In genomic region chrX:153878969-153879653, GRCh38 we compare ENCODE assay signal across 13 cellular contexts. TPM values are rescaled to one million over a fixed set of nuclear protein-coding genes. Genes with fewer than 3 reads are reported as not detected.
DNase-seq lines count a peak whose midpoint lies in the region; ATAC-seq and TF ChIP-seq lines count a peak whose summit lies in the region.
"Had no signal": no experiment of that assay in that cellular context is flagged by ENCODE, and none has a peak within 500 bp of the region (broad histone marks: within the 10 kb centered on the region; RNA-seq: fewer than 3 reads in every experiment).

No MANE protein-coding gene starts in this region.

- H3K9me3 ChIP-seq in right cardiac atrium (ENCODE audit: control insufficient read depth, low read length) = no peaks in the 10 kb centered on the region
- H3K9me3 ChIP-seq: esophagus squamous epithelium, vagina had no signal

- TF ChIP-seq CTCF in glutamatergic neuron (IDR thresholded peaks at IDR 0.05; ENCODE audit: partially characterized antibody, unreplicated experiment) (no peak), MCF 10A (IDR thresholded peaks at IDR 0.05; ENCODE audit: unreplicated experiment) (no peak)

- DNase-seq in left cardiac atrium = peak; percentile 11
- DNase-seq in right cardiac atrium = no peak
- DNase-seq in NCI-H446 treated with DMSO at 0.1 percent for 48 hours (lab: John Stamatoyannopoulos, UW) = peak; percentile 57
- peak; percentile 73 for DNase-seq in glutamatergic neuron
- DNase-seq in stimulated activated naive CD8-positive, alpha-beta T cell treated with anti-CD3 and anti-CD28 coated beads, Interleukin-15, amount 100 ng/mL, for 72 hours = peak; percentile 12 to 39
- no peak for DNase-seq in MCF 10A (ENCODE audit: unreplicated experiment)
- DNase-seq: esophagus squamous epithelium, mammary epithelial cell, T-helper 9 cell had no signal

- POLR2A ChIA-PET in MCF 10A (lab: Yijun Ruan, JAX) = no interaction called here

- no peak overlapping the region for H3K4me3 ChIP-seq in right cardiac atrium (ENCODE audit: low read length)
- H3K4me3 ChIP-seq: esophagus squamous epithelium, vagina had no signal

- peak overlapping the region; percentile 99 for H3K27ac Mint-ChIP-seq in glutamatergic neuron (ENCODE audit: unreplicated experiment)
- H3K27ac Mint-ChIP-seq in stimulated activated naive CD8-positive, alpha-beta T cell treated with anti-CD3 and anti-CD28 coated beads, Interleukin-15, amount 100 ng/mL, for 72 hours = no peak overlapping the region
- no peak overlapping the region for H3K27ac Mint-ChIP-seq in MCF 10A (ENCODE audit: low read depth, unreplicated experiment)

- ATAC-seq in left cardiac atrium = no peak
- no peak for ATAC-seq in right cardiac atrium
- peak; percentile 77 for ATAC-seq in stimulated activated naive CD8-positive, alpha-beta T cell treated with anti-CD3 and anti-CD28 coated beads, Interleukin-15, amount 100 ng/mL, for 72 hours
- ATAC-seq in HG03175 (IDR thresholded peaks at IDR 0.05; ENCODE audit: unreplicated experiment) = no peak
- ATAC-seq in GM21529 (IDR thresholded peaks at IDR 0.05; ENCODE audit: unreplicated experiment) = no peak

- H3K4me1 Mint-ChIP-seq in glutamatergic neuron (ENCODE audit: low read depth, unreplicated experiment) (peaks cover 22% of the 10 kb centered on the region), MCF 10A (ENCODE audit: insufficient read depth, unreplicated experiment) (no peaks in the 10 kb centered on the region)
- peaks cover 29% of the 10 kb centered on the region for H3K4me1 Mint-ChIP-seq in stimulated activated naive CD8-positive, alpha-beta T cell treated with anti-CD3 and anti-CD28 coated beads, Interleukin-15, amount 100 ng/mL, for 72 hours

- peaks cover 21% of the 10 kb centered on the region for H3K27me3 Mint-ChIP-seq in glutamatergic neuron (ENCODE audit: unreplicated experiment)
- peaks cover 75% of the 10 kb centered on the region for H3K27me3 Mint-ChIP-seq in stimulated activated naive CD8-positive, alpha-beta T cell treated with anti-CD3 and anti-CD28 coated beads, Interleukin-15, amount 100 ng/mL, for 72 hours
- H3K27me3 Mint-ChIP-seq in MCF 10A (ENCODE audit: insufficient read depth, unreplicated experiment) = peaks cover 44% of the 10 kb centered on the region

- H3K4me3 Mint-ChIP-seq in glutamatergic neuron (ENCODE audit: unreplicated experiment) = peak overlapping the region; percentile 91
- peak overlapping the region; percentile 71 to 78 for H3K4me3 Mint-ChIP-seq in stimulated activated naive CD8-positive, alpha-beta T cell treated with anti-CD3 and anti-CD28 coated beads, Interleukin-15, amount 100 ng/mL, for 72 hours
- H3K4me3 Mint-ChIP-seq in MCF 10A (ENCODE audit: unreplicated experiment) = no peak overlapping the region

- H3K36me3 Mint-ChIP-seq in glutamatergic neuron (ENCODE audit: unreplicated experiment) = peaks cover 4% of the 10 kb centered on the region
- H3K36me3 Mint-ChIP-seq in MCF 10A (ENCODE audit: insufficient read depth, unreplicated experiment) = no peaks in the 10 kb centered on the region

- no peak overlapping the region for H3K27ac ChIP-seq in right cardiac atrium (ENCODE audit: low read length)
- H3K27ac ChIP-seq: esophagus squamous epithelium, vagina had no signal

- BruUV-seq in MCF 10A (replicated peaks; lab: Mats Ljungman, UMichigan) = no TSS peak

- intact Hi-C loops in left cardiac atrium (cut with DNase I) (no loop called here), right cardiac atrium (cut with DNase I) (no loop called here), MCF 10A (cut with micrococcal nuclease) (no loop called here)

- 5% methylated on average over 28 of the region's 28 CpGs for WGBS in right cardiac atrium

- H3K9me3 Mint-ChIP-seq in glutamatergic neuron (ENCODE audit: unreplicated experiment) (peaks cover 22% of the 10 kb centered on the region), MCF 10A (ENCODE audit: unreplicated experiment) (no peaks in the 10 kb centered on the region)
- no peaks in the 10 kb centered on the region for H3K9me3 Mint-ChIP-seq in stimulated activated naive CD8-positive, alpha-beta T cell treated with anti-CD3 and anti-CD28 coated beads, Interleukin-15, amount 100 ng/mL, for 72 hours

- H3K27me3 ChIP-seq in right cardiac atrium (ENCODE audit: control insufficient read depth, insufficient read depth) = no peaks in the 10 kb centered on the region
- H3K27me3 ChIP-seq: vagina had no signal

- H3K4me1 ChIP-seq in right cardiac atrium (ENCODE audit: control insufficient read depth, insufficient read depth, low read length) = no peaks in the 10 kb centered on the region
- H3K4me1 ChIP-seq: esophagus squamous epithelium, vagina had no signal

- CTCF ChIA-PET in MCF 10A (lab: Yijun Ruan, JAX) = no interaction called here

RNA-seq across cellular contexts. Expression of gene L1CAM, which starts 6.9 kb away (rescaled TPM):
- total RNA-seq in left cardiac atrium (1 to 10 TPM; 4.3 to 9.2 TPM), right cardiac atrium (10 to 100 TPM in 1 of 4 donors, 1 to 10 TPM in 3; 8.3 to 14.1 (median 9.3) TPM), glutamatergic neuron (ENCODE audit: unreplicated experiment) (925 TPM), MCF 10A (2022) (20.7 and 41.0 TPM in 2 replicates)
- 7.3 TPM for polyA plus RNA-seq in right cardiac atrium

RNA-seq across cellular contexts. Expression of gene AVPR2, which starts 25.4 kb away (rescaled TPM):
- total RNA-seq in left cardiac atrium (1 to 10 TPM; 3.7 to 3.8 TPM), right cardiac atrium (1 to 10 TPM; 1.6 to 3.7 (median 2.5) TPM), glutamatergic neuron (ENCODE audit: unreplicated experiment) (not detected), MCF 10A (2022) (not detected in 2 replicates)
- polyA plus RNA-seq in right cardiac atrium = 4.1 TPM
- total RNA-seq: mammary epithelial cell had no signal
- polyA plus RNA-seq: BJ, mammary epithelial cell had no signal

RNA-seq across cellular contexts. Expression of gene ARHGAP4, which starts 47.0 kb away (rescaled TPM):
- total RNA-seq in left cardiac atrium (10 to 100 TPM; 19.3 to 20.4 TPM), right cardiac atrium (10 to 100 TPM; 13.4 to 22.9 (median 14.9) TPM), glutamatergic neuron (ENCODE audit: unreplicated experiment) (33.5 TPM), MCF 10A (2022) (2.3 and 2.6 TPM in 2 replicates)
- 20.5 TPM for polyA plus RNA-seq in right cardiac atrium

RNA-seq across cellular contexts. Expression of gene PDZD4, which starts 48.8 kb away (rescaled TPM):
- 1 to 10 TPM; 4.0 to 4.3 TPM for total RNA-seq in left cardiac atrium
- total RNA-seq in right cardiac atrium = 1 to 10 TPM; 3.6 to 6.9 (median 5.4) TPM
- polyA plus RNA-seq in right cardiac atrium = 4.1 TPM
- total RNA-seq in glutamatergic neuron (ENCODE audit: unreplicated experiment) = 41.8 TPM
- 0.29 TPM in 1 of 2 replicates, not detected in the other for total RNA-seq in MCF 10A (2022)

RNA-seq across cellular contexts. Expression of gene NAA10, which starts 55.7 kb away (rescaled TPM):
- total RNA-seq in left cardiac atrium = 10 to 100 TPM; 67.4 to 81.4 TPM
- total RNA-seq in right cardiac atrium = 10 to 100 TPM; 61.1 to 75.5 (median 66.2) TPM
- polyA plus RNA-seq in right cardiac atrium = 108 TPM
- total RNA-seq in glutamatergic neuron (ENCODE audit: unreplicated experiment) = 129 TPM
- total RNA-seq in MCF 10A (2022) = 166 and 196 TPM in 2 replicates

Comparison
In these comparisons a context has a peak if more than half of its experiments do, and no peak if none do; other contexts are left out.
1. DNase-seq: peak in left cardiac atrium (single experiment), NCI-H446 treated with DMSO at 0.1 percent for 48 hours (single experiment), glutamatergic neuron (single experiment) and stimulated activated naive CD8-positive, alpha-beta T cell treated with anti-CD3 and anti-CD28 coated beads, Interleukin-15, amount 100 ng/mL, for 72 hours (2 of 2); none in right cardiac atrium (0 of 3) and MCF 10A (single experiment).
2. RNA of gene L1CAM, which starts 6.9 kb away (total RNA-seq): 925 TPM in glutamatergic neuron (single experiment); 20.7 to 41.0 TPM in MCF 10A, 8.3 to 14.1 TPM in right cardiac atrium and 4.3 to 9.2 TPM in left cardiac atrium; every median in the first group is over 10 times any median in the second.